ENCODE assay signal across 8 cellular contexts in genomic region chr1:146448212-146448868, GRCh38.
DNase-seq lines count a peak whose midpoint lies in the region; ATAC-seq and TF ChIP-seq lines count a peak whose summit lies in the region.
"Not testable (repeated sequence)": the region's sequence is repeated elsewhere in the genome, so short reads cannot be mapped to it uniquely, and the experiment has no call there.

No MANE protein-coding gene starts in this region.

- TF ChIP-seq CTCF in AG10803 (conservative IDR thresholded peaks at IDR 0.05; ENCODE audit: low read length) (peak; percentile 20), LNCaP clone FGC (IDR thresholded peaks at IDR 0.05; ENCODE audit: control insufficient read depth, extremely low read depth, insufficient read depth) (peak; percentile 47), retinal pigment epithelial cell (conservative IDR thresholded peaks at IDR 0.05; ENCODE audit: low read depth, low read length) (peak; percentile 27)

- ATAC-seq in left lobe of liver = peak; percentile 65

- not testable (repeated sequence) for DNase-seq in AG10803 (ENCODE audit: low read depth); LNCaP clone FGC (ENCODE audit: low read depth); retinal pigment epithelial cell (ENCODE audit: low read depth)
- peak; percentile 57 for DNase-seq in activated CD4-positive, alpha-beta T cell treated with anti-CD3 and anti-CD28 coated beads, Interleukin-2, amount 50 U/mL, for 1 hour
- peak; percentile 48 for DNase-seq in activated effector memory CD4-positive, alpha-beta T cell treated with Interleukin-2 at 50 U/mL for 16 hours
- peak; percentile 52 for DNase-seq in effector CD4-positive, alpha-beta T cell
- peak; percentile 51 for DNase-seq in left lobe of liver (ENCODE audit: low spot score)
- DNase-seq in stimulated activated CD8-positive, alpha-beta memory T cell treated with anti-CD3 and anti-CD28 coated beads, Interleukin-15, amount 100 ng/mL, for 4 hours (ENCODE audit: low read depth in 2 of 2) = peak; percentile 32 to 44

- not testable (repeated sequence) for H3K4me3 ChIP-seq in AG10803 (ENCODE audit: low read length); LNCaP clone FGC (ENCODE audit: low read depth, low read length); retinal pigment epithelial cell (ENCODE audit: low read length)
